ENCODE assay signal across 2 cellular contexts in genomic region chr5:150323819-150324218, GRCh38.
TF ChIP-seq lines count a peak whose summit lies in the region.

No MANE protein-coding gene starts in this region.

TF ChIP-seq in IMR-90, 13 proteins besides CTCF, POLR2A, EP300 and RAD21:
- no peak for TF ChIP-seq CEBPB (IDR thresholded peaks at IDR 0.05; ENCODE audit: low read depth, low read length)

TF ChIP-seq in SK-N-SH, 30 proteins besides CTCF, POLR2A, EP300 and RAD21:
- TF ChIP-seq YY1 (IDR thresholded peaks at IDR 0.05; ENCODE audit: low read depth) (no peak), ZBTB33 (IDR thresholded peaks at IDR 0.05; ENCODE audit: borderline replicate concordance, low read depth) (no peak)
TF ChIP-seq in SK-N-SH: peak in this region for 0.
